2 cellular contexts compared by ENCODE assay signal in the genomic region with DNA sequence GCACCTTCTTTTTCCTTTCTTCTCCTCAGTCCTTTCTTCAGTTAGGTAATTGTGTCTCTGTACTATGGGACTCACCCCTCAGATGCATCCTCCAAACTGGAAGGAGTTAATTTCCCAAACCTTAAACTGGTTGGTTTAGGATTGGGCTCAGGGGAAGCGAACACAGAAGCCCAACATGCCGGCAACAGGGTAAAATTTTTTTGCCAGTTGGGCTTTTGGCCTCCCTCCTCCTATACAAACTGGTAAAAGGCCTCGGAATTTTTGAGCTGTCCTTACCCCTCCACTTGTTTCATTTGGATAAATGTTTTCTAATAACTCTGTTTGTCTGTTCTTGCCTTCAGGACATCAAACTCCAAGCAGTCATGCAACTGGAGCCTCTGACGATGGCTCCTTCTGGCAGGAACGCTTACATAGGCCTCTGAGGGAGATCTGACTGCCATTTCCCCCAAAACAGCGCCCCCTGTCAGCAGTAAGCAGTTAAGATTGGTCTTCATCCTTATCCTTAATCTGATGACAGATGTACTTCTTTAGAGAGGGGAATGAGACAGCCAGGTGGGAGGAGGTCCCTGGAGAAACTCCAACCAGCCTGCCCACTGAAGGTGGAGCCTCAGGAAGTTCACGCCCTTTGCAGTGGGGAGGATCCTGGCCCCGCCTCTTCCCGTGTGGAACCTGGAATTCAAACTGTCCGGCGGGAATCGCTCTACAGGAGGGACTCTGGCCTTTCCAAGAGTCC.
TF ChIP-seq lines count a peak whose summit lies in the region.

No MANE protein-coding gene starts in this region.

TF ChIP-seq in Ishikawa, 13 proteins besides CTCF, POLR2A, EP300 and RAD21 (continued from another document):
- TF ChIP-seq ZBTB7A (IDR thresholded peaks at IDR 0.05; ENCODE audit: low read depth): no peak
- TF ChIP-seq TAF1 (IDR thresholded peaks at IDR 0.05; ENCODE audit: low read depth): no peak
- TF ChIP-seq, protein P1, sequence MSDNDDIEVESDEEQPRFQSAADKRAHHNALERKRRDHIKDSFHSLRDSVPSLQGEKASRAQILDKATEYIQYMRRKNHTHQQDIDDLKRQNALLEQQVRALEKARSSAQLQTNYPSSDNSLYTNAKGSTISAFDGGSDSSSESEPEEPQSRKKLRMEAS (IDR thresholded peaks at IDR 0.05): no peak
- TF ChIP-seq CEBPB (IDR thresholded peaks at IDR 0.05): no peak
- no peak for TF ChIP-seq EGR1 (IDR thresholded peaks at IDR 0.05)
- no peak for TF ChIP-seq USF1 (IDR thresholded peaks at IDR 0.05)
TF ChIP-seq in Ishikawa: peak in this region for 0.

TF ChIP-seq in SK-N-SH, 30 proteins besides CTCF, POLR2A, EP300 and RAD21 (continued from another document):
- TF ChIP-seq PBX3 (IDR thresholded peaks at IDR 0.05) (no peak), SIN3A (IDR thresholded peaks at IDR 0.05; ENCODE audit: borderline replicate concordance, low read depth, low read length) (no peak), FOSL2 (IDR thresholded peaks at IDR 0.05; ENCODE audit: borderline replicate concordance, low read depth) (no peak), SMC3 (IDR thresholded peaks at IDR 0.05; ENCODE audit: low read depth, low read length) (no peak), YY1 (IDR thresholded peaks at IDR 0.05; ENCODE audit: low read depth) (no peak)
TF ChIP-seq in SK-N-SH: peak in this region for 0.
